Comparison of ENCODE assay signal across 19 cellular contexts in the genomic region with DNA sequence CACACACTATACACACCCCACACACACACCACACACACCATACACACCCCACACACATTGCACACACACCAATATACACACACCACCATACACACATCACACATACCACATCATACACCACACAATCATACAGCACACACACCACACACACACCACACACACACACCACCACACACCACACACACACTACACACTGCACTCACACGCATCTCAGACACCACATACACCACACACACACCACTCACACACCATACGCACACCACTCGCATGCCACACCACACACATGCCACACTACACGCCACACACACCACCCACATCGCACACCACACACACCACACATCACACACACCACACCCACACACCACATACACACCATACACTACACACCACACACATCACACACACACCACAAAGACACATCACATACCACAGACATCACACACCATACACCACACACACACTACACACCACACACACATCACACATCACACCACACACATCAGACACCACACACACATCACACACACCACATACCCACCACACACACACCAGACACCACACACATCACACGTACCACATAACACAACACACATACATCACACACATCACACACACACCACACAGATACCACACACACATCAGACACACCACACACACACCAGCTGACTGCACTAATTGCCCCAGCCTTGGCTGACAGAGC.
"Had no signal": no experiment of that assay in that cellular context is flagged by ENCODE, and none has a peak within 500 bp of the region (broad histone marks: within the 10 kb centered on the region; RNA-seq: fewer than 3 reads in every experiment).

No MANE protein-coding gene starts in this region.

- H3K36me3 ChIP-seq: esophagus muscularis mucosa, pancreas, spleen, thyroid gland, uterus had no signal

- H3K27me3 ChIP-seq: esophagus muscularis mucosa, pancreas, spleen, thyroid gland, uterus had no signal

- H3K9me3 ChIP-seq: esophagus muscularis mucosa, pancreas, spleen, thyroid gland, uterus had no signal

- H3K27me3 Mint-ChIP-seq: activated naive CD8-positive, alpha-beta T cell treated with anti-CD3 and anti-CD28 coated beads, Interleukin-2, amount 50 U/mL, for 24 hours; memory B cell; naive thymus-derived CD8-positive, alpha-beta T cell; stimulated activated naive B cell treated with anti-CD40 and anti-IgM and Interleukin-4, amounts not matched to agents 10 μg/mL and 1 μg/mL and 100 μg/mL, for 72 hours had no signal

- H3K9me3 Mint-ChIP-seq: activated CD4-positive, alpha-beta memory T cell treated with anti-CD3 and anti-CD28 coated beads, Interleukin-2, amount 10 ng/mL, durations not matched to agents 7 days and 5 days; activated naive CD4-positive, alpha-beta T cell treated with anti-CD3 and anti-CD28 coated beads, Interleukin-2, amount 10 ng/mL, durations not matched to agents 7 days and 5 days; activated naive CD8-positive, alpha-beta T cell treated with anti-CD3 and anti-CD28 coated beads, Interleukin-2, amount 50 U/mL, for 24 hours; activated T-cell treated with anti-CD3 and anti-CD28 coated beads, Interleukin-2, amount 50 U/mL, for 4 hours; memory B cell; naive thymus-derived CD8-positive, alpha-beta T cell; stimulated activated naive B cell treated with anti-CD40 and anti-IgM and Interleukin-4, amounts not matched to agents 10 μg/mL and 1 μg/mL and 100 μg/mL, for 72 hours had no signal

- H3K4me1 ChIP-seq: pancreas, uterus had no signal

- H3K27ac Mint-ChIP-seq: activated CD4-positive, alpha-beta memory T cell treated with anti-CD3 and anti-CD28 coated beads, Interleukin-2, amount 10 ng/mL, durations not matched to agents 7 days and 5 days; activated naive CD4-positive, alpha-beta T cell treated with anti-CD3 and anti-CD28 coated beads, Interleukin-2, amount 10 ng/mL, durations not matched to agents 7 days and 5 days; activated naive CD8-positive, alpha-beta T cell treated with anti-CD3 and anti-CD28 coated beads, Interleukin-2, amount 50 U/mL, for 24 hours; memory B cell; naive thymus-derived CD8-positive, alpha-beta T cell; stimulated activated naive B cell treated with anti-CD40 and anti-IgM and Interleukin-4, amounts not matched to agents 10 μg/mL and 1 μg/mL and 100 μg/mL, for 72 hours had no signal

- H3K36me3 Mint-ChIP-seq: activated naive CD4-positive, alpha-beta T cell treated with anti-CD3 and anti-CD28 coated beads, Interleukin-2, amount 10 ng/mL, durations not matched to agents 7 days and 5 days; memory B cell; naive thymus-derived CD8-positive, alpha-beta T cell; stimulated activated naive B cell treated with anti-CD40 and anti-IgM and Interleukin-4, amounts not matched to agents 10 μg/mL and 1 μg/mL and 100 μg/mL, for 72 hours had no signal

- H3K4me3 ChIP-seq: esophagus muscularis mucosa, pancreas, spleen, thyroid gland, uterus had no signal

- FAIRE-seq: pancreas had no signal

- H3K4me3 Mint-ChIP-seq: activated CD4-positive, alpha-beta memory T cell treated with anti-CD3 and anti-CD28 coated beads, Interleukin-2, amount 10 ng/mL, durations not matched to agents 7 days and 5 days; activated naive CD4-positive, alpha-beta T cell treated with anti-CD3 and anti-CD28 coated beads, Interleukin-2, amount 10 ng/mL, durations not matched to agents 7 days and 5 days; activated naive CD8-positive, alpha-beta T cell treated with anti-CD3 and anti-CD28 coated beads, Interleukin-2, amount 50 U/mL, for 24 hours; activated T-cell treated with anti-CD3 and anti-CD28 coated beads, Interleukin-2, amount 50 U/mL, for 4 hours; memory B cell; naive thymus-derived CD8-positive, alpha-beta T cell; stimulated activated naive B cell treated with anti-CD40 and anti-IgM and Interleukin-4, amounts not matched to agents 10 μg/mL and 1 μg/mL and 100 μg/mL, for 72 hours had no signal

- DNase-seq: activated CD4-positive, alpha-beta memory T cell treated with anti-CD3 and anti-CD28 coated beads, Interleukin-2, amount 10 ng/mL, durations not matched to agents 7 days and 5 days; activated CD4-positive, alpha-beta T cell treated with anti-CD3 and anti-CD28 coated beads for 48 hours; activated CD4-positive, CD25-positive, alpha-beta regulatory T cell; activated naive CD4-positive, alpha-beta T cell treated with anti-CD3 and anti-CD28 coated beads, Interleukin-2, amount 10 ng/mL, durations not matched to agents 7 days and 5 days; activated naive CD8-positive, alpha-beta T cell treated with anti-CD3 and anti-CD28 coated beads, Interleukin-2, amount 50 U/mL, for 24 hours; activated T-cell treated with anti-CD3 and anti-CD28 coated beads, Interleukin-2, amount 50 U/mL, for 4 hours; anterior cingulate cortex; cerebellar nuclear complex; cortex of kidney; effector CD4-positive, alpha-beta T cell; naive thymus-derived CD8-positive, alpha-beta T cell; pancreas; spleen; stimulated activated naive B cell treated with anti-CD40 and anti-IgM and Interleukin-4, amounts not matched to agents 10 μg/mL and 1 μg/mL and 100 μg/mL, for 72 hours; T1000; thyroid gland; uterus had no signal

- H3K27ac ChIP-seq: esophagus muscularis mucosa, pancreas, spleen, uterus had no signal

- ATAC-seq: activated naive CD8-positive, alpha-beta T cell treated with anti-CD3 and anti-CD28 coated beads, Interleukin-2, amount 50 U/mL, for 24 hours; activated T-cell treated with anti-CD3 and anti-CD28 coated beads, Interleukin-2, amount 50 U/mL, for 4 hours; naive thymus-derived CD8-positive, alpha-beta T cell; stimulated activated naive B cell treated with anti-CD40 and anti-IgM and Interleukin-4, amounts not matched to agents 10 μg/mL and 1 μg/mL and 100 μg/mL, for 72 hours had no signal
